In the genomic region with DNA sequence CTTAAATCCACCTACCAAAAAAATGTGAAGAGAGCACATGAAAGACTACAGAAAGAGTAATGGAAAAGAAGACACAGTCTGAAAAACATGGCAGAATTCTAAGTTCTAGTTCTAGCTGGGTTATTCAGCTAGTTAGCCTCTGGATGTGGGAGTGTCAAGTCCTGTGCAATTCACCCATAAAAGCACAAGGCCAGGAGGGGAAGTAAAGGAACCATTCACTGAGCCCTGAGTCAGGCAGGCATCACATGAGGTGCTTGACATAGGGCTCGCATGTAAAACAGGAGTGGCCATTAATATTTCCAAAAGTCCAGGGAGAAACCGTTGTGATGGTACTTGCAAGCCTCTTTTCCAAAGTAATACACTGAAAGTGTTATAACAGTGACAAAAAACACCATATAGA, we compare ENCODE assay signal across 17 cellular contexts.
DNase-seq lines count a peak whose midpoint lies in the region; ATAC-seq, FAIRE-seq and TF ChIP-seq lines count a peak whose summit lies in the region.
"Had no signal": no experiment of that assay in that cellular context is flagged by ENCODE, and none has a peak within 500 bp of the region (broad histone marks: within the 10 kb centered on the region; RNA-seq: fewer than 3 reads in every experiment).

No MANE protein-coding gene starts in this region.

- no peak overlapping the region for H3K4me3 Mint-ChIP-seq in natural killer cell
- H3K4me3 Mint-ChIP-seq: activated naive CD4-positive, alpha-beta T cell treated with anti-CD3 and anti-CD28 coated beads for 36 hours; endodermal cell had no signal

- peak overlapping the region; percentile 16; the same call in 1 of the 2 replicates for H3K4me2 ChIP-seq in PC-3 (ENCODE audit: low read length)
- H3K4me2 ChIP-seq in smooth muscle cell = peak overlapping the region; percentile 31

- peak in 1 of 2 experiments; percentile 61 for DNase-seq in HL-60 (ENCODE audit: low read depth in 1 of 2, low spot score in 1 of 2)
- no peak for DNase-seq in PC-3
- DNase-seq in fibroblast of mammary gland (ENCODE audit: low read depth) = peak; percentile 40
- DNase-seq in smooth muscle cell (lab: John Stamatoyannopoulos, UW; ENCODE audit: unreplicated experiment) = no peak
- DNase-seq in RCC 7860 (ENCODE audit: low spot score) = no peak
- DNase-seq in RWPE1 (ENCODE audit: low spot score) = no peak
- no peak for DNase-seq in natural killer cell
- DNase-seq: activated naive CD4-positive, alpha-beta T cell treated with anti-CD3 and anti-CD28 coated beads for 36 hours; endodermal cell; NCI-H1417; stimulated activated CD4-positive, alpha-beta T cell treated with anti-CD3 and anti-CD28 coated beads, Interleukin-15, amount 100 ng/mL, for 24 hours; testis; WERI-Rb-1 had no signal

- H3F3A ChIP-seq in PC-3 (ENCODE audit: low read length, unreplicated experiment) (no peaks in the 10 kb centered on the region), smooth muscle cell (ENCODE audit: low read depth) (peaks cover 6% of the 10 kb centered on the region)

- H3K27ac Mint-ChIP-seq in natural killer cell = no peak overlapping the region
- H3K27ac Mint-ChIP-seq: activated naive CD4-positive, alpha-beta T cell treated with anti-CD3 and anti-CD28 coated beads for 36 hours; endodermal cell; progenitor cell of endocrine pancreas had no signal

- BruUV-seq in PC-3 (replicated peaks; lab: Mats Ljungman, UMichigan) = no TSS peak

- no peaks in the 10 kb centered on the region for H3K9me2 ChIP-seq in PC-3 (replicated peaks; ENCODE audit: low read length)

- H3K79me2 ChIP-seq in PC-3 (ENCODE audit: low read length) (no peaks in the 10 kb centered on the region), smooth muscle cell (ENCODE audit: low read depth) (peaks cover 79% of the 10 kb centered on the region)

- no peaks in the 10 kb centered on the region for H3K9me3 Mint-ChIP-seq in natural killer cell
- H3K9me3 Mint-ChIP-seq: activated naive CD4-positive, alpha-beta T cell treated with anti-CD3 and anti-CD28 coated beads for 36 hours; endodermal cell had no signal

- H3K27ac ChIP-seq in HL-60 (replicated peaks) (peak overlapping the region; percentile 29), PC-3 (ENCODE audit: low read length) (no peak overlapping the region), smooth muscle cell (ENCODE audit: low read depth) (peak overlapping the region; percentile 46), RWPE1 (no peak overlapping the region)
- H3K27ac ChIP-seq: C4-2B, testis, WERI-Rb-1 had no signal

- no peaks in the 10 kb centered on the region for H4K20me1 ChIP-seq in PC-3 (ENCODE audit: low read length)
- peaks cover 7% of the 10 kb centered on the region for H4K20me1 ChIP-seq in smooth muscle cell (ENCODE audit: low read depth)

- WGBS in smooth muscle cell (ENCODE audit: low lambda C conversion rate) = 92% methylated on average over 2 of the region's 2 CpGs

- H3K36me3 ChIP-seq in PC-3 (ENCODE audit: low read depth, low read length) = no peaks in the 10 kb centered on the region
- no peaks in the 10 kb centered on the region for H3K36me3 ChIP-seq in smooth muscle cell (ENCODE audit: low read depth)
- H3K36me3 ChIP-seq: WERI-Rb-1 had no signal

- H3K4me1 Mint-ChIP-seq in natural killer cell = no peaks in the 10 kb centered on the region

- H3K9me3 ChIP-seq in PC-3 (ENCODE audit: low read length) (no peaks in the 10 kb centered on the region), smooth muscle cell (replicated peaks; ENCODE audit: low read depth) (no peaks in the 10 kb centered on the region)
- H3K9me3 ChIP-seq: testis had no signal

- POLR2A ChIA-PET in PC-3 (lab: Charles Lee; ENCODE audit: unreplicated experiment) = no interaction called here
- POLR2A ChIA-PET in RWPE1 (lab: Yijun Ruan, JAX; ENCODE audit: low non-redundant PET) = no interaction called here

- H3K27me3 Mint-ChIP-seq in natural killer cell (ENCODE audit: low read depth in 2 of 2) = peaks cover 0 to 7% of the 10 kb centered on the region in 2 donors
- H3K27me3 Mint-ChIP-seq: progenitor cell of endocrine pancreas had no signal

- no peak overlapping the region for H3K9ac ChIP-seq in PC-3 (ENCODE audit: low read length)
- no peak overlapping the region for H3K9ac ChIP-seq in smooth muscle cell (ENCODE audit: low read depth)

- no peak for FAIRE-seq in RCC 7860 (lab: Jason Lieb, UNC)
- FAIRE-seq: GM12892 had no signal

- H3K4me3 ChIP-seq in HL-60 (replicated peaks; ENCODE audit: insufficient read depth, low read length) (no peak overlapping the region), PC-3 (ENCODE audit: low read length) (no peak overlapping the region), fibroblast of mammary gland (ENCODE audit: control insufficient read depth, low read depth, low read length) (no peak overlapping the region), smooth muscle cell (no peak overlapping the region)
- H3K4me3 ChIP-seq: testis had no signal

- CTCF ChIA-PET in PC-3 (lab: Charles Lee) (interaction anchor here (0.6 kb wide), 1 partner anchor 165 kb away, joined by 3 read pairs; no protein-coding TSS in a partner anchor), RWPE1 (lab: Yijun Ruan, JAX) (interaction anchor here (0.7 kb wide), 1 partner anchor 21 kb away, joined by 3 read pairs; no protein-coding TSS in a partner anchor)

- intact Hi-C loops in PC-3 (cut with micrococcal nuclease) = loop anchor here (10.0 kb wide), 1 partner anchor 79 kb away; no protein-coding TSS in a partner anchor
- intact Hi-C loops in natural killer cell (cut with micrococcal nuclease) = no loop called here

- H3K36me3 Mint-ChIP-seq in natural killer cell = no peaks in the 10 kb centered on the region

- peaks cover 14% of the 10 kb centered on the region for H3K4me1 ChIP-seq in PC-3 (ENCODE audit: insufficient read depth, low read length)
- H3K4me1 ChIP-seq in smooth muscle cell (ENCODE audit: low read depth) = peaks cover 12% of the 10 kb centered on the region

- ATAC-seq in PC-3 = peak; percentile 58
- no peak for ATAC-seq in GM21526 (IDR thresholded peaks at IDR 0.05; ENCODE audit: low FRiP score, unreplicated experiment)
- ATAC-seq in natural killer cell = no peak

- H3K27me3 ChIP-seq in HL-60 (ENCODE audit: insufficient read depth, poor library complexity, severe bottlenecking) (no peaks in the 10 kb centered on the region), PC-3 (ENCODE audit: low read length) (no peaks in the 10 kb centered on the region), smooth muscle cell (ENCODE audit: low read depth) (no peaks in the 10 kb centered on the region)
- H3K27me3 ChIP-seq: testis had no signal

- TF ChIP-seq CTCF in HL-60 (IDR thresholded peaks at IDR 0.05; ENCODE audit: insufficient read depth, low read length) (no peak), PC-3 (conservative IDR thresholded peaks at IDR 0.05; ENCODE audit: low read depth, low read length) (no peak), fibroblast of mammary gland (conservative IDR thresholded peaks at IDR 0.05; ENCODE audit: control insufficient read depth, insufficient read depth, low read depth, low read length) (no peak), smooth muscle cell (IDR thresholded peaks at IDR 0.05; ENCODE audit: borderline replicate concordance, insufficient read depth, poor library complexity, severe bottlenecking) (no peak), RWPE1 (conservative IDR thresholded peaks at IDR 0.05; ENCODE audit: low read depth) (no peak), natural killer cell (IDR thresholded peaks at IDR 0.05) (no peak)

- H2AFZ ChIP-seq in PC-3 (ENCODE audit: low read length) (no peak overlapping the region), smooth muscle cell (ENCODE audit: low read depth) (no peak overlapping the region)

Comparison
In these comparisons a context has a peak if more than half of its experiments do, and no peak if none do; other contexts are left out.
1. H3K27ac ChIP-seq: peak in HL-60 (single experiment) and smooth muscle cell (single experiment); none in PC-3 (single experiment) and RWPE1 (single experiment).